Comparison of ENCODE assay signal across 33 cellular contexts in genomic region chr16:86210403-86211193, GRCh38.
"Had no signal": no experiment of that assay in that cellular context is flagged by ENCODE, and none has a peak within 500 bp of the region (broad histone marks: within the 10 kb centered on the region; RNA-seq: fewer than 3 reads in every experiment).

No MANE protein-coding gene starts in this region.

- H3K4me3 ChIP-seq: adrenal gland, body of pancreas, coronary artery, dorsolateral prefrontal cortex, esophagus muscularis mucosa, gastrocnemius medialis, heart left ventricle had no signal

- H3K4me3 Mint-ChIP-seq: activated CD4-positive, alpha-beta memory T cell treated with anti-CD3 and anti-CD28 coated beads for 36 hours; activated CD4-positive, alpha-beta T cell treated with anti-CD3 and anti-CD28 coated beads for 36 hours; activated CD4-positive, alpha-beta T cell treated with anti-CD3 and anti-CD28 coated beads, Interleukin-2, amount 10 ng/mL, durations not matched to agents 24 days and 14 days; activated CD8-positive, alpha-beta memory T cell treated with anti-CD3 and anti-CD28 coated beads, Interleukin-2, amount 10 ng/mL, durations not matched to agents 7 days and 5 days; activated CD8-positive, alpha-beta T cell treated with anti-CD3 and anti-CD28 coated beads, Interleukin-2, amount 10 ng/mL, durations not matched to agents 7 days and 5 days; activated naive CD4-positive, alpha-beta T cell treated with anti-CD3 and anti-CD28 coated beads for 36 hours; activated naive CD4-positive, alpha-beta T cell treated with anti-CD3 and anti-CD28 coated beads, Interleukin-2, amount 50 U/mL, for 24 hours; activated naive CD8-positive, alpha-beta T cell treated with anti-CD3 and anti-CD28 coated beads for 36 hours; activated naive CD8-positive, alpha-beta T cell treated with anti-CD3 and anti-CD28 coated beads, Interleukin-2, amount 50 U/mL, for 24 hours; activated T-helper 1 cell treated with anti-CD3 and anti-CD28 coated beads, Interleukin-12 subunit alpha, Interleukin-12 subunit beta, Interleukin-2, Interleukin-4 antibody, amounts not matched to agents 30 ng/mL and 10 ng/mL and 1 ng/mL, durations not matched to agents 14 hours and 24 hours and 36 hours; dendritic cell treated with granulocyte-macrophage colony-stimulating factor and Interleukin-4, amounts not matched to agents 40 ng/mL and 50 ng/mL, for 4 days had no signal

- DNase-seq: activated CD4-positive, alpha-beta memory T cell treated with anti-CD3 and anti-CD28 coated beads for 36 hours; activated CD4-positive, alpha-beta T cell treated with anti-CD3 and anti-CD28 coated beads for 36 hours; activated CD4-positive, alpha-beta T cell treated with anti-CD3 and anti-CD28 coated beads, Interleukin-2, amount 10 ng/mL, durations not matched to agents 24 days and 14 days; activated CD4-positive, CD25-positive, alpha-beta regulatory T cell; activated CD4-positive, CD25-positive, alpha-beta regulatory T cell treated with anti-CD3 and anti-CD28 coated beads, Interleukin-2, amount 50 U/mL, for 72 hours; activated CD8-positive, alpha-beta memory T cell treated with anti-CD3 and anti-CD28 coated beads, Interleukin-2, amount 10 ng/mL, durations not matched to agents 7 days and 5 days; activated CD8-positive, alpha-beta memory T cell treated with anti-CD3 and anti-CD28 coated beads, Interleukin-2, amount 50 U/mL, for 4 hours; activated CD8-positive, alpha-beta T cell treated with anti-CD3 and anti-CD28 coated beads, Interleukin-2, amount 10 ng/mL, durations not matched to agents 7 days and 5 days; activated effector memory CD4-positive, alpha-beta T cell treated with anti-CD3 and anti-CD28 coated beads, Interleukin-2, amount 50 U/mL, for 16 hours; activated naive CD4-positive, alpha-beta T cell treated with anti-CD3 and anti-CD28 coated beads for 36 hours; activated naive CD8-positive, alpha-beta T cell treated with anti-CD3 and anti-CD28 coated beads for 36 hours; activated naive CD8-positive, alpha-beta T cell treated with anti-CD3 and anti-CD28 coated beads, Interleukin-2, amount 50 U/mL, for 24 hours; activated T-cell treated with anti-CD3 and anti-CD28 coated beads, Interleukin-2, amount 50 U/mL, for 1 hour; activated T-cell treated with anti-CD3 and anti-CD28 coated beads, Interleukin-2, amount 50 U/mL, for 48 hours; adrenal gland; amygdala; aorta; central memory CD4-positive, alpha-beta T cell; effector memory CD4-positive, alpha-beta T cell; erythroblast; foreskin keratinocyte; gastrocnemius medialis; glutamatergic neuron; heart left ventricle; T-helper 2 cell had no signal

- H3K4me1 Mint-ChIP-seq: activated CD4-positive, alpha-beta T cell treated with anti-CD3 and anti-CD28 coated beads for 36 hours; activated CD4-positive, alpha-beta T cell treated with anti-CD3 and anti-CD28 coated beads, Interleukin-2, amount 10 ng/mL, durations not matched to agents 24 days and 14 days; activated naive CD4-positive, alpha-beta T cell treated with anti-CD3 and anti-CD28 coated beads, Interleukin-2, amount 50 U/mL, for 24 hours; activated naive CD8-positive, alpha-beta T cell treated with anti-CD3 and anti-CD28 coated beads for 36 hours; activated naive CD8-positive, alpha-beta T cell treated with anti-CD3 and anti-CD28 coated beads, Interleukin-2, amount 50 U/mL, for 24 hours had no signal

- H3K27me3 ChIP-seq: adrenal gland, body of pancreas, esophagus muscularis mucosa, foreskin keratinocyte, gastrocnemius medialis had no signal

- H3K4me1 ChIP-seq: foreskin keratinocyte, gastrocnemius medialis had no signal

- H3K27me3 Mint-ChIP-seq: activated CD4-positive, alpha-beta T cell treated with anti-CD3 and anti-CD28 coated beads for 36 hours; activated CD4-positive, alpha-beta T cell treated with anti-CD3 and anti-CD28 coated beads, Interleukin-2, amount 10 ng/mL, durations not matched to agents 24 days and 14 days; activated CD8-positive, alpha-beta memory T cell treated with anti-CD3 and anti-CD28 coated beads, Interleukin-2, amount 10 ng/mL, durations not matched to agents 7 days and 5 days had no signal

- H3K36me3 ChIP-seq: adrenal gland, esophagus muscularis mucosa, gastrocnemius medialis, heart left ventricle had no signal

- H3K36me3 Mint-ChIP-seq: activated CD4-positive, alpha-beta memory T cell treated with anti-CD3 and anti-CD28 coated beads for 36 hours; activated CD8-positive, alpha-beta memory T cell treated with anti-CD3 and anti-CD28 coated beads, Interleukin-2, amount 10 ng/mL, durations not matched to agents 7 days and 5 days; activated naive CD4-positive, alpha-beta T cell treated with anti-CD3 and anti-CD28 coated beads, Interleukin-2, amount 50 U/mL, for 24 hours had no signal

- H3K9me3 ChIP-seq: adrenal gland, body of pancreas, esophagus muscularis mucosa, gastrocnemius medialis had no signal

- H3K27ac Mint-ChIP-seq: activated CD4-positive, alpha-beta memory T cell treated with anti-CD3 and anti-CD28 coated beads for 36 hours; activated CD4-positive, alpha-beta T cell treated with anti-CD3 and anti-CD28 coated beads for 36 hours; activated CD4-positive, alpha-beta T cell treated with anti-CD3 and anti-CD28 coated beads, Interleukin-2, amount 10 ng/mL, durations not matched to agents 24 days and 14 days; activated CD8-positive, alpha-beta memory T cell treated with anti-CD3 and anti-CD28 coated beads, Interleukin-2, amount 10 ng/mL, durations not matched to agents 7 days and 5 days; activated CD8-positive, alpha-beta T cell treated with anti-CD3 and anti-CD28 coated beads, Interleukin-2, amount 10 ng/mL, durations not matched to agents 7 days and 5 days; activated naive CD4-positive, alpha-beta T cell treated with anti-CD3 and anti-CD28 coated beads for 36 hours; activated naive CD4-positive, alpha-beta T cell treated with anti-CD3 and anti-CD28 coated beads, Interleukin-2, amount 50 U/mL, for 24 hours; activated naive CD8-positive, alpha-beta T cell treated with anti-CD3 and anti-CD28 coated beads for 36 hours; activated naive CD8-positive, alpha-beta T cell treated with anti-CD3 and anti-CD28 coated beads, Interleukin-2, amount 50 U/mL, for 24 hours; activated T-helper 1 cell treated with anti-CD3 and anti-CD28 coated beads, Interleukin-12 subunit alpha, Interleukin-12 subunit beta, Interleukin-2, Interleukin-4 antibody, amounts not matched to agents 30 ng/mL and 10 ng/mL and 1 ng/mL, durations not matched to agents 14 hours and 24 hours and 36 hours; activated T-helper 2 cell treated with anti-CD3 and anti-CD28 coated beads, Interferon-gamma antibody, Interleukin-2, Interleukin-4, amounts not matched to agents 10 μg/mL and 5 μg/mL and 100 μg/mL, durations not matched to agents 14 hours and 24 hours and 36 hours; dendritic cell treated with granulocyte-macrophage colony-stimulating factor and Interleukin-4, amounts not matched to agents 40 ng/mL and 50 ng/mL, for 4 days had no signal

- H3K27ac ChIP-seq: adrenal gland, body of pancreas, coronary artery, dorsolateral prefrontal cortex, esophagus muscularis mucosa, foreskin keratinocyte, gastrocnemius medialis, heart left ventricle had no signal

- ATAC-seq: activated CD4-positive, alpha-beta T cell treated with anti-CD3 and anti-CD28 coated beads for 36 hours; activated CD8-positive, alpha-beta memory T cell treated with anti-CD3 and anti-CD28 coated beads, Interleukin-2, amount 10 ng/mL, durations not matched to agents 7 days and 5 days; activated CD8-positive, alpha-beta T cell treated with anti-CD3 and anti-CD28 coated beads, Interleukin-2, amount 10 ng/mL, durations not matched to agents 7 days and 5 days; activated naive CD8-positive, alpha-beta T cell treated with anti-CD3 and anti-CD28 coated beads, Interleukin-2, amount 50 U/mL, for 24 hours; body of pancreas; foreskin keratinocyte; gastrocnemius medialis; heart left ventricle had no signal
